Comparison of ENCODE assay signal across 24 cellular contexts in the genomic region with DNA sequence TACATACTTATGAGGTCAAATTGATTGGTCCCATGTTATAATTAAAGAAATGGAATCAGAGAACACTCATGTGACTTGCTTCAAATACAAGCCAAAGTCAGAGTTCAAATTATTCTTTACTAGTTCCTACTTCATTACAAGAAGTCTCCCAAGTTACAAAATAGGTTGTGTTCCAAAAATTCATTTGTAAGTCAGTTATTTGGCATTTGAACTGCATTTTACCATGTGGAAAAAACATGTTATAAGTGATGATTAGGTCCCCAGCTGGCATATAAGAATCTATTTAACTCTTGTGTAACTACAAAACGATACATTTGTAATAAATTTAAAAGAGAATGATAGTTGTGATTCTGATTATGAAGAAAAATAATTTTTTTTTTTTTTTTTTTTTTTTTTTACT.
"Had no signal": no experiment of that assay in that cellular context is flagged by ENCODE, and none has a peak within 500 bp of the region (broad histone marks: within the 10 kb centered on the region; RNA-seq: fewer than 3 reads in every experiment).

No MANE protein-coding gene starts in this region.

- DNase-seq: activated CD4-positive, alpha-beta memory T cell treated with anti-CD3 and anti-CD28 coated beads, Interleukin-2, amount 10 ng/mL, durations not matched to agents 7 days and 5 days; activated CD4-positive, alpha-beta T cell treated with anti-CD3 and anti-CD28 coated beads for 1 hour; activated CD4-positive, alpha-beta T cell treated with anti-CD3 and anti-CD28 coated beads for 4 hours; activated CD4-positive, alpha-beta T cell treated with anti-CD3 and anti-CD28 coated beads, Interleukin-2, amount 10 ng/mL, durations not matched to agents 7 days and 5 days; activated CD4-positive, alpha-beta T cell treated with anti-CD3 and anti-CD28 coated beads, Interleukin-2, amount 50 U/mL, for 4 hours; activated CD8-positive, alpha-beta memory T cell treated with anti-CD3 and anti-CD28 coated beads, Interleukin-2, amount 50 U/mL, for 48 hours; activated gamma-delta T cell; activated naive CD4-positive, alpha-beta T cell; activated naive CD4-positive, alpha-beta T cell treated with anti-CD3 and anti-CD28 coated beads, Interleukin-2, amount 10 ng/mL, durations not matched to agents 7 days and 5 days; activated naive CD8-positive, alpha-beta T cell treated with anti-CD3 and anti-CD28 coated beads, Interleukin-2, amount 10 ng/mL, durations not matched to agents 7 days and 5 days; activated T-cell treated with anti-CD3 and anti-CD28 coated beads for 4 hours; activated T-cell treated with anti-CD3 and anti-CD28 coated beads, Interleukin-2, amount 50 U/mL, for 24 hours; activated T-cell treated with anti-CD3 and anti-CD28 coated beads, Interleukin-2, amount 50 U/mL, for 72 hours; central memory CD4-positive, alpha-beta T cell; cerebellar nuclear complex; colonic mucosa; effector CD8-positive, alpha-beta T cell; esophagus squamous epithelium; foreskin fibroblast; head of caudate nucleus; T-helper 2 cell had no signal

- FAIRE-seq: endometrium, endothelial cell of umbilical vein, frontal cortex had no signal
